Comparison of ENCODE assay signal across 21 cellular contexts in the genomic region with DNA sequence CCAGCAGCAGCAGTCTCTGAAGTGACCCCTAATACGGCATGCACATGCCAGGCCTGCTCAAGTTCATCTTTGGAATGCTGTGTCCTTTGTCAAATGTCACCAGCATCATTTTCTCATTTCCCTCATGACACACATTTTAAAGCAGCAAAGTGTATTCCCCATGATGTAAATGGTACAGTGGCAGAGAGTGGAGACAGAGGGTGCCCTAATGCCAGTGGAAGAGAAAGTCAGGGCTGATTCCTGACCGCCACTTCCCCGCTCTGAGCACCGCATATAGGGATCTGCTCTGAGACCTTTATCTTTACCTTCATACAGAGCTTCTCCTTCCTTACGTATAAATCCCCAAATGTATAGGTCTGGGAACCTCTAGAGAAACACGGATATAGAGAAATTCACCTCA.
DNase-seq lines count a peak whose midpoint lies in the region; ATAC-seq and TF ChIP-seq lines count a peak whose summit lies in the region.
"Had no signal": no experiment of that assay in that cellular context is flagged by ENCODE, and none has a peak within 500 bp of the region (broad histone marks: within the 10 kb centered on the region; RNA-seq: fewer than 3 reads in every experiment).

No MANE protein-coding gene starts in this region.

- no peaks in the 10 kb centered on the region for H3K79me2 ChIP-seq in GM23338 (replicated peaks; ENCODE audit: insufficient read depth)

- H3K9me3 ChIP-seq in psoas muscle (no peaks in the 10 kb centered on the region), skeletal muscle tissue (ENCODE audit: control insufficient read depth in 3 of 3, low read length in 3 of 3) (no peaks in the 10 kb centered on the region)
- H3K9me3 ChIP-seq: BLaER1 treated with 17β-estradiol and CSF1 and Interleukin-3, amounts not matched to agents 10 nM and 100 nM had no signal

- peaks cover 26% of the 10 kb centered on the region for H3K9me2 ChIP-seq in GM23338 (ENCODE audit: insufficient read depth)

- WGBS in psoas muscle, 3 donors: 54 to 83% (median 55%) methylated on average over 6 of the region's 6 CpGs

- peak overlapping the region; percentile 84 for H2AFZ ChIP-seq in GM23338

- DNase-seq in GM23338 (ENCODE audit: low spot score) (no peak), mesothelial cell of epicardium (ENCODE audit: low spot score in 2 of 2, unreplicated experiment in 2 of 2) (no peak), psoas muscle (no peak), NOMO-1 (lab: John Stamatoyannopoulos, UW; ENCODE audit: unreplicated experiment in 2 of 2) (no peak), MV-4-11 (lab: John Stamatoyannopoulos, UW) (no peak)
- no peak for DNase-seq in activated naive CD4-positive, alpha-beta T cell treated with anti-CD3 and anti-CD28 coated beads, Interleukin-2, amount 10 ng/mL, durations not matched to agents 7 days and 5 days
- DNase-seq: 8988T; ACHN; CD4-positive, alpha-beta T cell; CD8-positive, alpha-beta T cell; DMS 273 treated with DMSO at 0.1 percent for 48 hours; DMS153; DMS53; DMS79; DND-41; GDM1 had no signal

- H3K27me3 ChIP-seq in GM23338 (ENCODE audit: insufficient read depth): no peaks in the 10 kb centered on the region
- no peaks in the 10 kb centered on the region for H3K27me3 ChIP-seq in psoas muscle (ENCODE audit: insufficient read depth in 3 of 3, low read length in 2 of 3)
- H3K27me3 ChIP-seq in skeletal muscle tissue (ENCODE audit: control insufficient read depth in 3 of 3, insufficient read depth in 3 of 3, low read length in 3 of 3): no peaks in the 10 kb centered on the region
- H3K27me3 ChIP-seq: BLaER1 treated with 17β-estradiol and CSF1 and Interleukin-3, amounts not matched to agents 10 nM and 100 nM had no signal

- H3K4me1 Mint-ChIP-seq in GM23338: no peaks in the 10 kb centered on the region
- peaks cover 20% of the 10 kb centered on the region for H3K4me1 Mint-ChIP-seq in mesothelial cell of epicardium
- peaks cover 7% of the 10 kb centered on the region for H3K4me1 Mint-ChIP-seq in activated naive CD4-positive, alpha-beta T cell treated with anti-CD3 and anti-CD28 coated beads, Interleukin-2, amount 10 ng/mL, durations not matched to agents 7 days and 5 days

- no peak for ATAC-seq in GM23338
- ATAC-seq in psoas muscle: peak; percentile 47 to 62 (median 54)
- ATAC-seq in GM21786 (IDR thresholded peaks at IDR 0.05; ENCODE audit: unreplicated experiment): no peak
- ATAC-seq: CD8-positive, alpha-beta T cell; GM12878 had no signal

- H3K36me3 Mint-ChIP-seq in GM23338 (ENCODE audit: low read depth) (no peaks in the 10 kb centered on the region; the same call in 2 of the 3 replicates), mesothelial cell of epicardium (no peaks in the 10 kb centered on the region)
- H3K36me3 Mint-ChIP-seq in activated naive CD4-positive, alpha-beta T cell treated with anti-CD3 and anti-CD28 coated beads, Interleukin-2, amount 10 ng/mL, durations not matched to agents 7 days and 5 days: no peaks in the 10 kb centered on the region
- H3K36me3 Mint-ChIP-seq: CD8-positive, alpha-beta T cell had no signal

- no peaks in the 10 kb centered on the region for H3F3A ChIP-seq in GM23338 (replicated peaks; ENCODE audit: low read depth)

- H4K20me1 ChIP-seq in GM23338 (replicated peaks; ENCODE audit: insufficient read depth): no peaks in the 10 kb centered on the region
- H4K20me1 ChIP-seq: BLaER1 treated with 17β-estradiol and CSF1 and Interleukin-3, amounts not matched to agents 10 nM and 100 nM had no signal

- H3K4me2 ChIP-seq in GM23338: no peak overlapping the region
- H3K4me2 ChIP-seq: BLaER1 treated with 17β-estradiol and CSF1 and Interleukin-3, amounts not matched to agents 10 nM and 100 nM had no signal

- H3K36me3 ChIP-seq in GM23338 (ENCODE audit: insufficient read depth): no peaks in the 10 kb centered on the region
- no peaks in the 10 kb centered on the region for H3K36me3 ChIP-seq in psoas muscle (ENCODE audit: insufficient read depth in 1 of 2, low read depth in 1 of 2)
- H3K36me3 ChIP-seq in skeletal muscle tissue (ENCODE audit: control insufficient read depth in 3 of 3, insufficient read depth in 3 of 3, low read length in 3 of 3): no peaks in the 10 kb centered on the region
- H3K36me3 ChIP-seq: BLaER1 treated with 17β-estradiol and CSF1 and Interleukin-3, amounts not matched to agents 10 nM and 100 nM had no signal

- no peak overlapping the region for H3K4me3 ChIP-seq in GM23338
- peak overlapping the region; percentile 8 for H3K4me3 ChIP-seq in psoas muscle
- no peak overlapping the region for H3K4me3 ChIP-seq in skeletal muscle tissue (ENCODE audit: low read length in 3 of 3)
- H3K4me3 ChIP-seq: BLaER1 treated with 17β-estradiol and CSF1 and Interleukin-3, amounts not matched to agents 10 nM and 100 nM; GM12878 had no signal

- intact Hi-C loops in psoas muscle (cut with DNase I): no loop called here

- H3K27ac Mint-ChIP-seq in GM23338 (no peak overlapping the region), mesothelial cell of epicardium (peak overlapping the region; percentile 36)
- no peak overlapping the region for H3K27ac Mint-ChIP-seq in activated naive CD4-positive, alpha-beta T cell treated with anti-CD3 and anti-CD28 coated beads, Interleukin-2, amount 10 ng/mL, durations not matched to agents 7 days and 5 days
- H3K27ac Mint-ChIP-seq: CD4-positive, alpha-beta T cell; CD8-positive, alpha-beta T cell had no signal

- peak overlapping the region in 2 of 3 donors; percentile 17 to 61 for H3K9ac ChIP-seq in skeletal muscle tissue (ENCODE audit: low read depth in 1 of 3, low read length in 3 of 3)
- H3K9ac ChIP-seq: BLaER1 treated with 17β-estradiol and CSF1 and Interleukin-3, amounts not matched to agents 10 nM and 100 nM had no signal

- CTCF ChIA-PET in activated naive CD4-positive, alpha-beta T cell treated with anti-CD3 and anti-CD28 coated beads, Interleukin-2, amount 10 ng/mL, durations not matched to agents 7 days and 5 days (lab: Charles Lee): interaction anchor here (0.9 kb wide), 1 partner anchor 126 kb away, joined by 3 read pairs; no protein-coding TSS in a partner anchor

- TF ChIP-seq CTCF in GM23338 (conservative IDR thresholded peaks at IDR 0.05; ENCODE audit: low read depth in 2 of 2): no peak
- no peak for TF ChIP-seq CTCF in mesothelial cell of epicardium (IDR thresholded peaks at IDR 0.05; ENCODE audit: unreplicated experiment)
- no peak for TF ChIP-seq CTCF in psoas muscle (IDR thresholded peaks at IDR 0.05)

- no peaks in the 10 kb centered on the region for H3K27me3 Mint-ChIP-seq in GM23338 (ENCODE audit: insufficient read depth, low read depth, poor library complexity)
- no peaks in the 10 kb centered on the region for H3K27me3 Mint-ChIP-seq in mesothelial cell of epicardium (ENCODE audit: low read depth)
- no peaks in the 10 kb centered on the region for H3K27me3 Mint-ChIP-seq in activated naive CD4-positive, alpha-beta T cell treated with anti-CD3 and anti-CD28 coated beads, Interleukin-2, amount 10 ng/mL, durations not matched to agents 7 days and 5 days
- H3K27me3 Mint-ChIP-seq: CD4-positive, alpha-beta T cell had no signal

- H3K4me1 ChIP-seq in GM23338 (ENCODE audit: insufficient read depth) (no peaks in the 10 kb centered on the region), psoas muscle (peaks cover 22% of the 10 kb centered on the region), skeletal muscle tissue (ENCODE audit: control insufficient read depth in 3 of 3, insufficient read depth in 3 of 3, low read length in 3 of 3) (peaks cover 9 to 30% (median 14%) of the 10 kb centered on the region in 3 donors)

- no peaks in the 10 kb centered on the region for H3K9me3 Mint-ChIP-seq in GM23338
- H3K9me3 Mint-ChIP-seq in mesothelial cell of epicardium: no peaks in the 10 kb centered on the region
- no peaks in the 10 kb centered on the region for H3K9me3 Mint-ChIP-seq in activated naive CD4-positive, alpha-beta T cell treated with anti-CD3 and anti-CD28 coated beads, Interleukin-2, amount 10 ng/mL, durations not matched to agents 7 days and 5 days
- H3K9me3 Mint-ChIP-seq: CD4-positive, alpha-beta T cell had no signal

- H3K27ac ChIP-seq in GM23338 (ENCODE audit: low read depth) (no peak overlapping the region), psoas muscle (peak overlapping the region; percentile 80), skeletal muscle tissue (ENCODE audit: low read depth, low read length) (peak overlapping the region; percentile 79)
- H3K27ac ChIP-seq: BLaER1 treated with 17β-estradiol and CSF1 and Interleukin-3, amounts not matched to agents 10 nM and 100 nM; C4-2B had no signal

- H3K4me3 Mint-ChIP-seq in GM23338 (no peak overlapping the region), mesothelial cell of epicardium (no peak overlapping the region)
- no peak overlapping the region for H3K4me3 Mint-ChIP-seq in activated naive CD4-positive, alpha-beta T cell treated with anti-CD3 and anti-CD28 coated beads, Interleukin-2, amount 10 ng/mL, durations not matched to agents 7 days and 5 days
- H3K4me3 Mint-ChIP-seq: CD4-positive, alpha-beta T cell; CD8-positive, alpha-beta T cell had no signal

Comparison
In these comparisons a context has a peak if more than half of its experiments do, and no peak if none do; other contexts are left out.
1. ATAC-seq: peak in psoas muscle (4 of 4); none in GM23338 (single experiment) and GM21786 (single experiment).